Comparison of ENCODE assay signal across 20 cellular contexts in genomic region chr15:52552303-52552702, GRCh38.
"Had no signal": no experiment of that assay in that cellular context is flagged by ENCODE, and none has a peak within 500 bp of the region (broad histone marks: within the 10 kb centered on the region; RNA-seq: fewer than 3 reads in every experiment).

No MANE protein-coding gene starts in this region.

- H3K9me3 ChIP-seq: breast epithelium, mucosa of descending colon, tibial nerve had no signal

- H3K4me1 ChIP-seq: breast epithelium had no signal

- H3K27me3 ChIP-seq: breast epithelium, dorsolateral prefrontal cortex, tibial nerve had no signal

- DNase-seq: activated CD4-positive, alpha-beta T cell treated with anti-CD3 and anti-CD28 coated beads for 4 hours; activated CD4-positive, alpha-beta T cell treated with anti-CD3 and anti-CD28 coated beads, Interleukin-2, amount 50 U/mL, for 4 hours; activated naive CD4-positive, alpha-beta T cell; activated T-cell treated with anti-CD3 and anti-CD28 coated beads for 4 hours; activated T-cell treated with anti-CD3 and anti-CD28 coated beads, Interleukin-2, amount 50 U/mL, for 72 hours; dorsolateral prefrontal cortex; effector memory CD4-positive, alpha-beta T cell; glutamatergic neuron; islet precursor cell; mucosa of descending colon; small intestine; stimulated activated CD4-positive, alpha-beta T cell treated with anti-CD3 and anti-CD28 coated beads, Interleukin-1b, Interleukin-23, amount 100 ng/mL, for 48 hours; stimulated activated naive CD4-positive, alpha-beta T cell had no signal

- H3K27ac ChIP-seq: breast epithelium, VCaP had no signal

- H3K36me3 ChIP-seq: breast epithelium had no signal

- H3K27ac Mint-ChIP-seq: activated T-cell treated with anti-CD3 and anti-CD28 coated beads, Interleukin-2, amount 50 U/mL, for 72 hours; natural killer cell treated with Interleukin-12 subunit alpha and Interleukin-12 subunit beta and Interleukin-15 and Interleukin-18, amount 100 ng/mL, for 72 hours had no signal

- H3K4me3 Mint-ChIP-seq: activated T-cell treated with anti-CD3 and anti-CD28 coated beads, Interleukin-2, amount 50 U/mL, for 72 hours; central memory CD8-positive, alpha-beta T cell; natural killer cell treated with Interleukin-12 subunit alpha and Interleukin-12 subunit beta and Interleukin-15 and Interleukin-18, amount 100 ng/mL, for 72 hours had no signal

- H3K27me3 Mint-ChIP-seq: central memory CD8-positive, alpha-beta T cell; natural killer cell treated with Interleukin-12 subunit alpha and Interleukin-12 subunit beta and Interleukin-15 and Interleukin-18, amount 100 ng/mL, for 72 hours had no signal

- H3K4me3 ChIP-seq: breast epithelium, lung, mucosa of descending colon, tibial nerve had no signal

- H3K9me3 Mint-ChIP-seq: activated naive CD4-positive, alpha-beta T cell treated with anti-CD3 and anti-CD28 coated beads, Interleukin-2, amount 50 U/mL, for 72 hours; activated T-cell treated with anti-CD3 and anti-CD28 coated beads, Interleukin-2, amount 50 U/mL, for 72 hours; central memory CD8-positive, alpha-beta T cell; natural killer cell treated with Interleukin-12 subunit alpha and Interleukin-12 subunit beta and Interleukin-15 and Interleukin-18, amount 100 ng/mL, for 72 hours had no signal

- ATAC-seq: activated naive CD4-positive, alpha-beta T cell treated with anti-CD3 and anti-CD28 coated beads, Interleukin-2, amount 50 U/mL, for 72 hours; activated T-cell treated with anti-CD3 and anti-CD28 coated beads, Interleukin-2, amount 50 U/mL, for 72 hours; natural killer cell treated with Interleukin-12 subunit alpha and Interleukin-12 subunit beta and Interleukin-15 and Interleukin-18, amount 100 ng/mL, for 72 hours had no signal
